2 cellular contexts compared by ENCODE assay signal in genomic region chr11:61671527-61671926, GRCh38.
TF ChIP-seq lines count a peak whose summit lies in the region.

No MANE protein-coding gene starts in this region.

TF ChIP-seq in WTC11, 78 proteins besides CTCF, POLR2A, EP300 and RAD21 (continued from another document):
- TF ChIP-seq E2F1 (CRISPR knock-in tag; IDR thresholded peaks at IDR 0.05) (no peak), NR2C2 (CRISPR knock-in tag; IDR thresholded peaks at IDR 0.05) (no peak), ZNF532 (CRISPR knock-in tag; IDR thresholded peaks at IDR 0.05; ENCODE audit: borderline replicate concordance) (no peak)

TF ChIP-seq in HepG2, 621 proteins besides CTCF, POLR2A, EP300 and RAD21 (continued from another document and continues in another):
- TF ChIP-seq ZNF792 (CRISPR knock-in tag; IDR thresholded peaks at IDR 0.05) = no peak
- no peak for TF ChIP-seq ZNF629 (CRISPR knock-in tag; conservative IDR thresholded peaks at IDR 0.05)
- TF ChIP-seq HOXA5 (CRISPR knock-in tag; IDR thresholded peaks at IDR 0.05) = 0 out of 2 replicates have a peak, but pooled peaks have one; percentile 38
- no peak for TF ChIP-seq TRIM22 (IDR thresholded peaks at IDR 0.05)
- peak; percentile 94 for TF ChIP-seq ZNF263 (CRISPR knock-in tag; IDR thresholded peaks at IDR 0.05)
- TF ChIP-seq TARDBP (CRISPR knock-in tag; IDR thresholded peaks at IDR 0.05) = 0 out of 2 replicates have a peak, but pooled peaks have one; percentile 49
- TF ChIP-seq CREB1 (IDR thresholded peaks at IDR 0.05) = peak; percentile 50; the same call in 1 of the 2 replicates
- no peak for TF ChIP-seq CREB1 (CRISPR knock-in tag; IDR thresholded peaks at IDR 0.05)
- peak; percentile 39; the same call in 1 of the 2 replicates for TF ChIP-seq BCL6 (CRISPR knock-in tag; IDR thresholded peaks at IDR 0.05)
- peak; percentile 54 for TF ChIP-seq ZMYM4 (CRISPR knock-in tag; IDR thresholded peaks at IDR 0.05)
- peak; percentile 95 for TF ChIP-seq ZNF549 (CRISPR knock-in tag; IDR thresholded peaks at IDR 0.05)
- TF ChIP-seq HNF4G (IDR thresholded peaks at IDR 0.05; ENCODE audit: borderline replicate concordance, low read depth, low read length) = peak; percentile 87
- peak; percentile 81; the same call in 1 of the 2 replicates for TF ChIP-seq HNF4G (CRISPR knock-in tag; IDR thresholded peaks at IDR 0.05; ENCODE audit: borderline replicate concordance, low read depth)
- peak; percentile 33; the same call in 1 of the 2 replicates for TF ChIP-seq ELF1 (CRISPR knock-in tag; IDR thresholded peaks at IDR 0.05)
- peak; percentile 65 for TF ChIP-seq GATAD2A (CRISPR knock-in tag; IDR thresholded peaks at IDR 0.05)
- 0 out of 2 replicates have a peak, but pooled peaks have one; percentile 31 for TF ChIP-seq ZNF691 (CRISPR knock-in tag; IDR thresholded peaks at IDR 0.05; ENCODE audit: borderline replicate concordance, low read depth)
- peak; percentile 24; the same call in 1 of the 2 replicates for TF ChIP-seq ZNF362 (CRISPR knock-in tag; IDR thresholded peaks at IDR 0.05; ENCODE audit: borderline replicate concordance)
- peak; percentile 76 for TF ChIP-seq HOXA3 (CRISPR knock-in tag; IDR thresholded peaks at IDR 0.05)
- TF ChIP-seq MEIS1 (CRISPR knock-in tag; IDR thresholded peaks at IDR 0.05; ENCODE audit: borderline replicate concordance) = peak; percentile 73; the same call in 1 of the 2 replicates
- TF ChIP-seq ZNF670 (CRISPR knock-in tag; IDR thresholded peaks at IDR 0.05; ENCODE audit: borderline replicate concordance) = peak; percentile 18; the same call in 1 of the 2 replicates
- TF ChIP-seq TFAP4 (IDR thresholded peaks at IDR 0.05; ENCODE audit: borderline replicate concordance, low read depth) = peak; percentile 12; the same call in 1 of the 2 replicates
- peak; percentile 43; the same call in 1 of the 2 replicates for TF ChIP-seq RXRB (CRISPR knock-in tag; IDR thresholded peaks at IDR 0.05; ENCODE audit: borderline replicate concordance)
- 0 out of 2 replicates have a peak, but pooled peaks have one; percentile 67 for TF ChIP-seq ZBED4 (CRISPR knock-in tag; IDR thresholded peaks at IDR 0.05; ENCODE audit: borderline replicate concordance)
- no peak for TF ChIP-seq SOX13 (IDR thresholded peaks at IDR 0.05)
- TF ChIP-seq SOX13 (CRISPR knock-in tag; conservative IDR thresholded peaks at IDR 0.05 in 1 of 2, IDR thresholded peaks at IDR 0.05 in 1 of 2) = peak in 1 of 2 experiments; percentile 9; a peak in 1 of 4 replicates
- TF ChIP-seq NFKB2 (CRISPR knock-in tag; IDR thresholded peaks at IDR 0.05; ENCODE audit: borderline replicate concordance) = no peak
- no peak for TF ChIP-seq AFF4 (CRISPR knock-in tag; IDR thresholded peaks at IDR 0.05)
- no peak for TF ChIP-seq SOX6 (IDR thresholded peaks at IDR 0.05)
- peak; percentile 56 for TF ChIP-seq SOX6 (CRISPR knock-in tag; IDR thresholded peaks at IDR 0.05)
- TF ChIP-seq SMC3 (IDR thresholded peaks at IDR 0.05; ENCODE audit: low read length) = peak; percentile 67
- TF ChIP-seq ZFP41 (CRISPR knock-in tag; IDR thresholded peaks at IDR 0.05; ENCODE audit: borderline replicate concordance) = no peak
- 0 out of 2 replicates have a peak, but pooled peaks have one; percentile 8 for TF ChIP-seq SP4 (CRISPR knock-in tag; IDR thresholded peaks at IDR 0.05)
- TF ChIP-seq ZNF234 (CRISPR knock-in tag; conservative IDR thresholded peaks at IDR 0.05) = no peak
- TF ChIP-seq ARNT (IDR thresholded peaks at IDR 0.05) = no peak
- TF ChIP-seq TIGD3 (CRISPR knock-in tag; IDR thresholded peaks at IDR 0.05; ENCODE audit: borderline replicate concordance) = no peak
- peak; percentile 86 for TF ChIP-seq XRCC5 (optimal IDR thresholded peaks at IDR 0.05; ENCODE audit: low read length)
- TF ChIP-seq SALL1 (CRISPR knock-in tag; IDR thresholded peaks at IDR 0.05) = peak; percentile 49
- peak; percentile 70 for TF ChIP-seq YY1 (IDR thresholded peaks at IDR 0.05; ENCODE audit: insufficient read depth, insufficient replicate concordance, low read depth, low read length)
- TF ChIP-seq ATAD3A (CRISPR knock-in tag; IDR thresholded peaks at IDR 0.05) = no peak
- TF ChIP-seq HDAC2 (CRISPR knock-in tag; IDR thresholded peaks at IDR 0.05) = no peak; the same call in 1 of the 2 replicates
- peak; percentile 23 for TF ChIP-seq ZNF781 (CRISPR knock-in tag; IDR thresholded peaks at IDR 0.05; ENCODE audit: borderline replicate concordance, not compliant biosample characterization)
- no peak for TF ChIP-seq ZNF138 (CRISPR knock-in tag; IDR thresholded peaks at IDR 0.05; ENCODE audit: low read depth)
- TF ChIP-seq ZNF687 (CRISPR knock-in tag; IDR thresholded peaks at IDR 0.05) = peak; percentile 33; the same call in 1 of the 2 replicates
- TF ChIP-seq NFYC (CRISPR knock-in tag; IDR thresholded peaks at IDR 0.05) = no peak
- 0 out of 3 replicates have a peak, but pooled peaks have one; percentile 23 for TF ChIP-seq MXI1 (IDR thresholded peaks at IDR 0.05; ENCODE audit: borderline replicate concordance, low read depth, low read length)
